ENCODE assay signal across 8 cellular contexts in the genomic region with DNA sequence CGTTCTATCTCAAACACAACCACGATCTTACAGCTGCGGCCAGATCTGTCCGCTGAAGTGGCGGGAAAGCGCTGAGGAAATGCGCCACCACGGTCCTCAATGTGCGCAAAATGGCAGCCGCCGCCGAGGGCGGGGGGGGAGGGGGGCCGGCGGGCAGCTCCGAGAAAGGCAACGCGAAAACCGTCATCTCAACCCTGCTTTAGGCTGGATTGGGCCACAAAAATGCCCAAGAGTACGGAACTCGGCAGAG. TPM values are rescaled to one million over a fixed set of nuclear protein-coding genes. Genes with fewer than 3 reads are reported as not detected.
DNase-seq lines count a peak whose midpoint lies in the region; ATAC-seq and TF ChIP-seq lines count a peak whose summit lies in the region.

No MANE protein-coding gene starts in this region.

- H3K4me2 ChIP-seq in parathyroid adenoma (ENCODE audit: low read length), result peak overlapping the region; percentile 95

- peaks cover 21% of the 10 kb centered on the region for H3K79me2 ChIP-seq in parathyroid adenoma

- peak overlapping the region; percentile 100 for H3K27ac Mint-ChIP-seq in activated naive CD4-positive, alpha-beta T cell treated with anti-CD3 and anti-CD28 coated beads for 36 hours

- H3K36me3 Mint-ChIP-seq in activated naive CD4-positive, alpha-beta T cell treated with anti-CD3 and anti-CD28 coated beads for 36 hours (ENCODE audit: low read depth), result peaks cover 53% of the 10 kb centered on the region

- ATAC-seq in GM19328 (IDR thresholded peaks at IDR 0.05; ENCODE audit: unreplicated experiment), result peak; percentile 30
- peak; percentile 54 for ATAC-seq in HG03432 (IDR thresholded peaks at IDR 0.05; ENCODE audit: unreplicated experiment)
- ATAC-seq in upper lobe of left lung (ENCODE audit: low FRiP score in 2 of 2), result peak; percentile 84

- TF ChIP-seq POLR2A in Peyer's patch (IDR thresholded peaks at IDR 0.05) (no peak), upper lobe of left lung (IDR thresholded peaks at IDR 0.05) (no peak)

- 1 to 4% methylated on average over 5 to 21 of the region's 21 CpGs for WGBS in upper lobe of left lung, 2 donors

- no peak for TF ChIP-seq CTCF in AG09309 (IDR thresholded peaks at IDR 0.05; ENCODE audit: control insufficient read depth, insufficient read depth, low read depth, low read length, missing control alignments)
- TF ChIP-seq CTCF in Peyer's patch (IDR thresholded peaks at IDR 0.05), result no peak
- TF ChIP-seq CTCF in cardiac muscle cell (IDR thresholded peaks at IDR 0.05; ENCODE audit: low read depth, low read length), result no peak
- TF ChIP-seq CTCF in parathyroid adenoma (IDR thresholded peaks at IDR 0.05), result no peak
- TF ChIP-seq CTCF in upper lobe of left lung (IDR thresholded peaks at IDR 0.05), result no peak

- TF ChIP-seq EP300 in upper lobe of left lung (IDR thresholded peaks at IDR 0.05), result no peak

- CTCF ChIA-PET in activated naive CD4-positive, alpha-beta T cell treated with anti-CD3 and anti-CD28 coated beads for 36 hours (lab: Charles Lee), result interaction anchor here (0.7 to 1.6 kb wide), 2 partner anchors 9 to 169 kb away, joined by 4 to 6 read pairs; no protein-coding TSS in a partner anchor

- H3K9me3 ChIP-seq in Peyer's patch (no peaks in the 10 kb centered on the region), cardiac muscle cell (ENCODE audit: low read depth) (no peaks in the 10 kb centered on the region), parathyroid adenoma (ENCODE audit: control insufficient read depth, low read length) (no peaks in the 10 kb centered on the region), upper lobe of left lung (no peaks in the 10 kb centered on the region)

- H3K4me1 ChIP-seq in Peyer's patch, result peaks cover 0 to 39% (median 4%) of the 10 kb centered on the region in 4 donors
- peaks cover 31% of the 10 kb centered on the region for H3K4me1 ChIP-seq in cardiac muscle cell (ENCODE audit: low read depth)
- peaks cover 28% of the 10 kb centered on the region for H3K4me1 ChIP-seq in parathyroid adenoma
- H3K4me1 ChIP-seq in upper lobe of left lung, result peaks cover 29 to 45% (median 33%) of the 10 kb centered on the region in 4 donors

- H3K27me3 Mint-ChIP-seq in activated naive CD4-positive, alpha-beta T cell treated with anti-CD3 and anti-CD28 coated beads for 36 hours (ENCODE audit: low read depth), result peaks cover 3% of the 10 kb centered on the region

- H3K9me3 Mint-ChIP-seq in activated naive CD4-positive, alpha-beta T cell treated with anti-CD3 and anti-CD28 coated beads for 36 hours, result no peaks in the 10 kb centered on the region

- H3K27ac ChIP-seq in Peyer's patch (peak overlapping the region; percentile 96 to 99 (median 98)), cardiac muscle cell (peak overlapping the region; percentile 81), parathyroid adenoma (peak overlapping the region; percentile 99), upper lobe of left lung (peak overlapping the region; percentile 97 to 100 (median 100))

- DNase-seq in AG09309 (ENCODE audit: low read depth), result no peak
- DNase-seq in Peyer's patch, result peak in 2 of 3 donors; percentile 60 to 85
- DNase-seq in activated naive CD4-positive, alpha-beta T cell treated with anti-CD3 and anti-CD28 coated beads for 36 hours, result peak; percentile 81
- no peak for DNase-seq in cardiac muscle cell (ENCODE audit: low read depth in 1 of 2, low spot score in 1 of 2)
- DNase-seq in upper lobe of left lung, result peak; percentile 51 to 94

- intact Hi-C loops in activated naive CD4-positive, alpha-beta T cell treated with anti-CD3 and anti-CD28 coated beads for 36 hours (cut with micrococcal nuclease), result loop anchor here (1.0 to 10.0 kb wide), 11 partner anchors 28 to 684 kb away; a partner anchor contains a TSS

- H3K9ac ChIP-seq in parathyroid adenoma, result peak overlapping the region; percentile 96

- peaks cover 55% of the 10 kb centered on the region for H3K4me1 Mint-ChIP-seq in activated naive CD4-positive, alpha-beta T cell treated with anti-CD3 and anti-CD28 coated beads for 36 hours (ENCODE audit: low read depth)

- H3K4me3 ChIP-seq in AG09309 (ENCODE audit: control insufficient read depth, low read depth, low read length) (peak overlapping the region; percentile 88), Peyer's patch (peak overlapping the region; percentile 85 to 98 (median 94)), cardiac muscle cell (peak overlapping the region; percentile 93), parathyroid adenoma (ENCODE audit: low read depth, low read length) (peak overlapping the region; percentile 93), upper lobe of left lung (peak overlapping the region; percentile 76 to 94 (median 89))

- peak overlapping the region; percentile 98 for H2AFZ ChIP-seq in parathyroid adenoma

- no peaks in the 10 kb centered on the region for H3K27me3 ChIP-seq in Peyer's patch
- H3K27me3 ChIP-seq in cardiac muscle cell, result no peaks in the 10 kb centered on the region
- no peaks in the 10 kb centered on the region for H3K27me3 ChIP-seq in parathyroid adenoma (ENCODE audit: control insufficient read depth, insufficient read depth, low read length)
- H3K27me3 ChIP-seq in upper lobe of left lung, result no peaks in the 10 kb centered on the region

- H3K4me3 Mint-ChIP-seq in activated naive CD4-positive, alpha-beta T cell treated with anti-CD3 and anti-CD28 coated beads for 36 hours, result peak overlapping the region; percentile 100

- peaks cover 0 to 45% (median 0%) of the 10 kb centered on the region in 3 donors for H3K36me3 ChIP-seq in Peyer's patch
- H3K36me3 ChIP-seq in cardiac muscle cell, result peaks cover 38% of the 10 kb centered on the region
- no peaks in the 10 kb centered on the region for H3K36me3 ChIP-seq in parathyroid adenoma (ENCODE audit: control insufficient read depth, insufficient read depth, low read length)
- H3K36me3 ChIP-seq in upper lobe of left lung, result peaks cover 33 to 40% (median 35%) of the 10 kb centered on the region in 4 donors

RNA-seq across cellular contexts. Expression of a gene that starts 0.4 kb away (rescaled TPM):
- total RNA-seq in Peyer's patch, result 100 to 1,000 TPM in 3 of 4 donors, 10 to 100 TPM in 1; 93.3 to 295 (median 139) TPM
- 100 to 1,000 TPM; 212 to 217 TPM for total RNA-seq in activated naive CD4-positive, alpha-beta T cell treated with anti-CD3 and anti-CD28 coated beads for 36 hours
- total RNA-seq in cardiac muscle cell, result 79.6 and 118 TPM in 2 replicates
- polyA plus RNA-seq in cardiac muscle cell, result 136 and 179 TPM in 2 replicates
- 100 to 1,000 TPM in 4 of 6 donors, 10 to 100 TPM in 2; 44.2 to 260 (median 121) TPM for total RNA-seq in upper lobe of left lung

RNA-seq across cellular contexts. Expression of a gene that starts 27.3 kb away (rescaled TPM):
- total RNA-seq in Peyer's patch (10 to 100 TPM in 1 of 4 donors, 1 to 10 TPM in 3; 3.9 to 12.4 (median 6.8) TPM), cardiac muscle cell (8.8 and 10.5 TPM in 2 replicates), upper lobe of left lung (10 to 100 TPM in 1 of 6 donors, 1 to 10 TPM in 5; 3.1 to 10.3 (median 8.1) TPM)
- total RNA-seq in activated naive CD4-positive, alpha-beta T cell treated with anti-CD3 and anti-CD28 coated beads for 36 hours, result 10 to 100 TPM; 23.7 to 24.5 TPM
- 18.0 and 18.5 TPM in 2 replicates for polyA plus RNA-seq in cardiac muscle cell

Comparison
In these comparisons a context has a peak if more than half of its experiments do, and no peak if none do; other contexts are left out.
1. DNase-seq: peak in Peyer's patch (2 of 3), activated naive CD4-positive, alpha-beta T cell treated with anti-CD3 and anti-CD28 coated beads for 36 hours (single experiment) and upper lobe of left lung (2 of 2); none in AG09309 (single experiment) and cardiac muscle cell (0 of 2).
2. ATAC-seq: peak in every context shown above with its lines; median percentile 84 in upper lobe of left lung; 54 in HG03432; 30 in GM19328.
3. Peak in every context shown above with its lines, with median percentiles within 50 percentile points of each other: H3K4me3 ChIP-seq and H3K27ac ChIP-seq.